In the genomic region with DNA sequence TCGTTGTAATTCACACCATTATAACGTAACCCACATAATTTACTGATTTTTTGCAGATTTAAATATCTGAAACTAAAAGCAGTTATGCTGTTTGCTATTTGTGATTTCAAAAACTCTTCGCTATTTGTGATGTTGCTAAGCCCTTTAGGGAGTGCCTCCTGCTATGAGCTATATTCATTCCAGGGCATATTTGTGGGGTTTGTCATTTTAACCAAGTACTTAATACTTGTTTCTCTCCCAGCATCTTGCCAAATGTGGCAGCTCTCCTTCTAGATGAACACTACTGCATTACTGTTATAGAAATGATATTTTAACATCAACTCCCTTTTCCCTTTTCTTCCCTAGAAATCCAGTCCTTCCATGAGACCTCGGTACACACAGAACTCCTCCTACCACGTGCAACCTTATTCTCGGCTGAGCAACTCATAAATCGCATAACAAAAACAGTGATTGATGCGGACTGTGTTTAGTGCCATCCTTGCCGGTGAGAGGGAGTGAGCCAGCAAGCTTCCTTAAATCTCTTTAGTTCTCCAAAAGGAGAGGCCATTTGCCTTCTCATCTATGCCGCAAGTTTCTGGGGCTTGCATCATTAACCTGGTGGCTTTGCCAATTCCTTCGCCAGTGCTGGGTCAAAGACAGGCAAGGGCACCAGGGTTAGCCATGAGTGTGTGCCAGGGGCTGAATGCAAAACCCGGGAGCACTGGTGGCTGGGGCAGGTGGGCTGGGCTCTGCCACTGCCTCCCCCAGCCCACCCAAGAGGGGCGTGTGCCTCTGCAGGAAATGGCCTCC, we compare ENCODE assay signal across 11 cellular contexts. TPM values are rescaled to one million over a fixed set of nuclear protein-coding genes. Genes with fewer than 3 reads are reported as not detected.
A peak's percentile ranks its signal among the peaks of the same experiment; 100 is the strongest.
DNase-seq lines count a peak whose midpoint lies in the region; ATAC-seq, FAIRE-seq and TF ChIP-seq lines count a peak whose summit lies in the region.
"Had no signal": no experiment of that assay in that cellular context is flagged by ENCODE, and none has a peak within 500 bp of the region (broad histone marks: within the 10 kb centered on the region; RNA-seq: fewer than 3 reads in every experiment).

No MANE protein-coding gene starts in this region.

- dilution Hi-C loops in keratinocyte (cut with MboI; ENCODE audit: extremely low pct_ligation_motif_present, low sequenced_read_pairs), result no loop called here

- intact Hi-C loops in adrenal gland (cut with DNase I), result no loop called here

- 42 to 52% (median 47%) methylated on average over 13 of the region's 13 CpGs for WGBS in adrenal gland, 4 donors

- no peak for TF ChIP-seq POLR2A in adrenal gland (IDR thresholded peaks at IDR 0.05)

- H3K27me3 ChIP-seq in adrenal gland (no peaks in the 10 kb centered on the region), keratinocyte (ENCODE audit: control insufficient read depth, extremely low read depth, insufficient read depth, low read length) (no peaks in the 10 kb centered on the region), subcutaneous abdominal adipose tissue (ENCODE audit: control insufficient read depth in 5 of 5, insufficient read depth in 4 of 5, low read length in 5 of 5) (no peaks in the 10 kb centered on the region)

- DNase-seq in HS-5 (ENCODE audit: low read depth), result peak; percentile 77
- DNase-seq in adrenal gland, result peak in 5 of 7 donors; percentile 49 to 74 (median 69)
- DNase-seq in keratinocyte (ENCODE audit: low read depth, low spot score), result no peak
- no peak for DNase-seq in effector CD8-positive, alpha-beta T cell (lab: John Stamatoyannopoulos, UW)
- no peak for DNase-seq in RCC 7860 (ENCODE audit: low spot score)
- DNase-seq: NCI-H1105 had no signal

- FAIRE-seq in keratinocyte (lab: Jason Lieb, UNC) (peak; percentile 97), RCC 7860 (lab: Jason Lieb, UNC) (no peak)

- H3K9me1 ChIP-seq in keratinocyte (ENCODE audit: control insufficient read depth, extremely low read depth, insufficient read depth, low read length), result no peaks in the 10 kb centered on the region

- H3K79me2 ChIP-seq in keratinocyte (ENCODE audit: control insufficient read depth, insufficient read depth, low read length), result peaks cover 16% of the 10 kb centered on the region

- peak overlapping the region; percentile 82 for H3K9ac ChIP-seq in keratinocyte (ENCODE audit: control insufficient read depth, extremely low read depth, insufficient read depth, low read length)
- H3K9ac ChIP-seq in subcutaneous abdominal adipose tissue (ENCODE audit: low read length in 5 of 5), result peak overlapping the region in 1 of 5 donors; percentile 11

- H3K4me3 ChIP-seq in adrenal gland (no peak overlapping the region), keratinocyte (ENCODE audit: control insufficient read depth in 2 of 3, extremely low read depth in 1 of 3, insufficient read depth in 2 of 3, low read depth in 1 of 3, low read length in 3 of 3) (peak overlapping the region in 2 of 3 experiments; percentile 40 to 47), subcutaneous abdominal adipose tissue (ENCODE audit: low read depth in 1 of 5, low read length in 5 of 5) (no peak overlapping the region)

- H3K4me2 ChIP-seq in keratinocyte (ENCODE audit: control insufficient read depth, extremely low read depth, insufficient read depth, low read depth, low read length), result peak overlapping the region; percentile 81

- H3K4me1 ChIP-seq in adrenal gland (replicated peaks in 1 of 2) (peaks cover 5 to 10% of the 10 kb centered on the region in 2 donors), keratinocyte (ENCODE audit: control insufficient read depth, extremely low read depth, insufficient read depth, low read length) (peaks cover 19% of the 10 kb centered on the region), subcutaneous abdominal adipose tissue (ENCODE audit: control insufficient read depth in 5 of 5, insufficient read depth in 5 of 5, low read length in 5 of 5) (peaks cover 0 to 39% (median 30%) of the 10 kb centered on the region in 5 donors)

- H3K36me3 ChIP-seq in adrenal gland (replicated peaks in 1 of 2) (no peaks in the 10 kb centered on the region), keratinocyte (ENCODE audit: control insufficient read depth in 2 of 2, extremely low read depth in 1 of 2, insufficient read depth in 2 of 2, low read length in 2 of 2) (peaks cover 2 to 5% of the 10 kb centered on the region in 2 experiments), subcutaneous abdominal adipose tissue (ENCODE audit: control insufficient read depth in 5 of 5, insufficient read depth in 5 of 5, low read length in 5 of 5) (no peaks in the 10 kb centered on the region)

- H3K27ac ChIP-seq in adrenal gland (peak overlapping the region in 2 of 5 donors; percentile 19 to 80), keratinocyte (ENCODE audit: control insufficient read depth, insufficient read depth, low read length) (peak overlapping the region; percentile 98), subcutaneous abdominal adipose tissue (ENCODE audit: low read depth, low read length) (peak overlapping the region; percentile 35)
- H3K27ac ChIP-seq: VCaP had no signal

- TF ChIP-seq CTCF in adrenal gland (IDR thresholded peaks at IDR 0.05) (no peak), keratinocyte (optimal IDR thresholded peaks at IDR 0.05 in 1 of 3, IDR thresholded peaks at IDR 0.05 in 1 of 3, conservative IDR thresholded peaks at IDR 0.05 in 1 of 3; ENCODE audit: extremely low read depth in 1 of 3, insufficient read depth in 2 of 3, low read length in 3 of 3) (no peak)

- H3K9me3 ChIP-seq in adrenal gland (replicated peaks in 1 of 3), result no peaks in the 10 kb centered on the region
- no peaks in the 10 kb centered on the region for H3K9me3 ChIP-seq in keratinocyte (ENCODE audit: control insufficient read depth, low read depth, low read length)
- no peaks in the 10 kb centered on the region for H3K9me3 ChIP-seq in subcutaneous abdominal adipose tissue (ENCODE audit: control insufficient read depth in 5 of 5, low read length in 5 of 5)

- ATAC-seq in GM21447 (IDR thresholded peaks at IDR 0.05; ENCODE audit: unreplicated experiment) (no peak), GM21737 (IDR thresholded peaks at IDR 0.05; ENCODE audit: unreplicated experiment) (no peak)

- peak overlapping the region; percentile 17 for H2AFZ ChIP-seq in keratinocyte (ENCODE audit: control insufficient read depth, low read length)

- no peaks in the 10 kb centered on the region for H4K20me1 ChIP-seq in keratinocyte (ENCODE audit: control insufficient read depth, extremely low read depth, insufficient read depth, low read length)

RNA-seq across cellular contexts. Expression of gene RFX2, which starts 33.4 kb away (rescaled TPM):
- 1 to 10 TPM; 2.3 to 7.8 (median 4.7) TPM for total RNA-seq in adrenal gland
- polyA plus RNA-seq in adrenal gland (10 to 100 TPM in 1 of 3 donors, 1 to 10 TPM in 2; 2.7 to 10.4 (median 4.8) TPM), keratinocyte (5.8 to 7.3 TPM (median 5.9 TPM) in 3 replicates)
- 4.7 TPM for polyA plus RNA-seq in keratinocyte (2011; ENCODE audit: low read depth)
- polyA plus RNA-seq in keratinocyte (2011; cell fraction: cytosol; rRNA removed), result 3.4 and 7.4 TPM in 2 replicates
- 11.0 and 15.6 TPM in 2 replicates for polyA plus RNA-seq in keratinocyte (2011; cell fraction: nucleus; rRNA removed)
- 6.1 and 6.7 TPM in 2 replicates for polyA plus RNA-seq in keratinocyte (2012; ENCODE audit: low replicate concordance)
- polyA minus RNA-seq in keratinocyte, result 6.1 to 38.4 TPM (median 6.6 TPM) in 3 replicates
- polyA minus RNA-seq in keratinocyte (2011; cell fraction: cytosol; rRNA and poly(A)+ RNA removed), result 16.3 TPM
- 12.3 and 13.0 TPM in 2 replicates for polyA minus RNA-seq in keratinocyte (2011; cell fraction: nucleus; rRNA and poly(A)+ RNA removed)

RNA-seq across cellular contexts. Expression of gene ACSBG2, which starts 58.6 kb away (rescaled TPM):
- total RNA-seq in adrenal gland, result not detected
- polyA plus RNA-seq in adrenal gland (not detected), keratinocyte (not detected in 3 replicates)
- polyA plus RNA-seq in keratinocyte (2011; ENCODE audit: low read depth), result not detected
- not detected in 2 replicates for polyA plus RNA-seq in keratinocyte (2011; cell fraction: cytosol; rRNA removed)
- 0.05 TPM in 1 of 2 replicates, not detected in the other for polyA plus RNA-seq in keratinocyte (2011; cell fraction: nucleus; rRNA removed)
- polyA plus RNA-seq in keratinocyte (2012; ENCODE audit: low replicate concordance), result not detected in 2 replicates
- polyA minus RNA-seq in keratinocyte, result not detected in 3 replicates
- not detected for polyA minus RNA-seq in keratinocyte (2011; cell fraction: cytosol; rRNA and poly(A)+ RNA removed)
- polyA minus RNA-seq in keratinocyte (2011; cell fraction: nucleus; rRNA and poly(A)+ RNA removed), result not detected in 2 replicates
- total RNA-seq: mucosa of gallbladder had no signal

Comparison
In these comparisons a context has a peak if more than half of its experiments do, and no peak if none do; other contexts are left out.
1. DNase-seq: peak in HS-5 (single experiment) and adrenal gland (5 of 7); none in keratinocyte (single experiment), effector CD8-positive, alpha-beta T cell (single experiment) and RCC 7860 (single experiment).
2. H3K4me3 ChIP-seq: peak in keratinocyte (2 of 3); none in adrenal gland (0 of 4) and subcutaneous abdominal adipose tissue (0 of 5).